1 cellular context compared by ENCODE assay signal in the genomic region with DNA sequence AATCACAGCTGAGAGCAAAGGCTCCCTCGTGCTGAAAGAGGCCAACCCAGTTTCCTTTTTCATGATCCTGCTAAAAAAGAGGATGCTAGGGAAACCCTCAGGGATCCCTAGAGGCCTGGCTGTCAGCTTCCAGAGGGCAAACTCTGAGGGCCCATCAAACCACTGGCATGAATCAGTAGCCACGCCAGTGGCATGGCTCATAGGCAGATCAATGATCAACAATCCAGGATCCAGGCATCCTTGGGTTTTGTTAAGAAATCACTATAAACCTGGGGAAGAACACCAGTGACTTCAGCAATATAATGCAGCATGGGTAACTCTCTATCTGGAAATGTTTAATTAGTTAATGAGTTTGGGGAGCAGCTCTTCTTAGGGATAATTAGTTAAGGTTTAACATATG.
TF ChIP-seq lines count a peak whose summit lies in the region.

No MANE protein-coding gene starts in this region.

TF ChIP-seq in GM23338, 12 proteins besides CTCF, POLR2A, EP300 and RAD21 (continued from another document):
- TF ChIP-seq, protein P1, sequence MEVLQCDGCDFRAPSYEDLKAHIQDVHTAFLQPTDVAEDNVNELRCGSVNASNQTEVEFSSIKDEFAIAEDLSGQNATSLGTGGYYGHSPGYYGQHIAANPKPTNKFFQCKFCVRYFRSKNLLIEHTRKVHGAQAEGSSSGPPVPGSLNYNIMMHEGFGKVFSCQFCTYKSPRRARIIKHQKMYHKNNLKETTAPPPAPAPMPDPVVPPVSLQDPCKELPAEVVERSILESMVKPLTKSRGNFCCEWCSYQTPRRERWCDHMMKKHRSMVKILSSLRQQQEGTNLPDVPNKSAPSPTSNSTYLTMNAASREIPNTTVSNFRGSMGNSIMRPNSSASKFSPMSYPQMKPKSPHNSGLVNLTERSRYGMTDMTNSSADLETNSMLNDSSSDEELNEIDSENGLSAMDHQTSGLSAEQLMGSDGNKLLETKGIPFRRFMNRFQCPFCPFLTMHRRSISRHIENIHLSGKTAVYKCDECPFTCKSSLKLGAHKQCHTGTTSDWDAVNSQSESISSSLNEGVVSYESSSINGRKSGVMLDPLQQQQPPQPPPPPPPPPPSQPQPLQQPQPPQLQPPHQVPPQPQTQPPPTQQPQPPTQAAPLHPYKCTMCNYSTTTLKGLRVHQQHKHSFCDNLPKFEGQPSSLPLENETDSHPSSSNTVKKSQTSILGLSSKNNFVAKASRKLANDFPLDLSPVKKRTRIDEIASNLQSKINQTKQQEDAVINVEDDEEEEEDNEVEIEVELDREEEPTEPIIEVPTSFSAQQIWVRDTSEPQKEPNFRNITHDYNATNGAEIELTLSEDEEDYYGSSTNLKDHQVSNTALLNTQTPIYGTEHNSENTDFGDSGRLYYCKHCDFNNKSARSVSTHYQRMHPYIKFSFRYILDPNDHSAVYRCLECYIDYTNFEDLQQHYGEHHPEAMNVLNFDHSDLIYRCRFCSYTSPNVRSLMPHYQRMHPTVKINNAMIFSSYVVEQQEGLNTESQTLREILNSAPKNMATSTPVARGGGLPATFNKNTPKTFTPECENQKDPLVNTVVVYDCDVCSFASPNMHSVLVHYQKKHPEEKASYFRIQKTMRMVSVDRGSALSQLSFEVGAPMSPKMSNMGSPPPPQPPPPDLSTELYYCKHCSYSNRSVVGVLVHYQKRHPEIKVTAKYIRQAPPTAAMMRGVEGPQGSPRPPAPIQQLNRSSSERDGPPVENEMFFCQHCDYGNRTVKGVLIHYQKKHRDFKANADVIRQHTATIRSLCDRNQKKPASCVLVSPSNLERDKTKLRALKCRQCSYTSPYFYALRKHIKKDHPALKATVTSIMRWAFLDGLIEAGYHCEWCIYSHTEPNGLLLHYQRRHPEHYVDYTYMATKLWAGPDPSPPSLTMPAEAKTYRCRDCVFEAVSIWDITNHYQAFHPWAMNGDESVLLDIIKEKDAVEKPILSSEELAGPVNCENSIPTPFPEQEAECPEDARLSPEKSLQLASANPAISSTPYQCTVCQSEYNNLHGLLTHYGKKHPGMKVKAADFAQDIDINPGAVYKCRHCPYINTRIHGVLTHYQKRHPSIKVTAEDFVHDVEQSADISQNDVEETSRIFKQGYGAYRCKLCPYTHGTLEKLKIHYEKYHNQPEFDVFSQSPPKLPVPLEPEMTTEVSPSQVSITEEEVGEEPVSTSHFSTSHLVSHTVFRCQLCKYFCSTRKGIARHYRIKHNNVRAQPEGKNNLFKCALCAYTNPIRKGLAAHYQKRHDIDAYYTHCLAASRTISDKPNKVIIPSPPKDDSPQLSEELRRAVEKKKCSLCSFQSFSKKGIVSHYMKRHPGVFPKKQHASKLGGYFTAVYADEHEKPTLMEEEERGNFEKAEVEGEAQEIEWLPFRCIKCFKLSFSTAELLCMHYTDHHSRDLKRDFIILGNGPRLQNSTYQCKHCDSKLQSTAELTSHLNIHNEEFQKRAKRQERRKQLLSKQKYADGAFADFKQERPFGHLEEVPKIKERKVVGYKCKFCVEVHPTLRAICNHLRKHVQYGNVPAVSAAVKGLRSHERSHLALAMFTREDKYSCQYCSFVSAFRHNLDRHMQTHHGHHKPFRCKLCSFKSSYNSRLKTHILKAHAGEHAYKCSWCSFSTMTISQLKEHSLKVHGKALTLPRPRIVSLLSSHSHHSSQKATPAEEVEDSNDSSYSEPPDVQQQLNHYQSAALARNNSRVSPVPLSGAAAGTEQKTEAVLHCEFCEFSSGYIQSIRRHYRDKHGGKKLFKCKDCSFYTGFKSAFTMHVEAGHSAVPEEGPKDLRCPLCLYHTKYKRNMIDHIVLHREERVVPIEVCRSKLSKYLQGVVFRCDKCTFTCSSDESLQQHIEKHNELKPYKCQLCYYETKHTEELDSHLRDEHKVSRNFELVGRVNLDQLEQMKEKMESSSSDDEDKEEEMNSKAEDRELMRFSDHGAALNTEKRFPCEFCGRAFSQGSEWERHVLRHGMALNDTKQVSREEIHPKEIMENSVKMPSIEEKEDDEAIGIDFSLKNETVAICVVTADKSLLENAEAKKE (CRISPR knock-in tag; IDR thresholded peaks at IDR 0.05) = no peak
- TF ChIP-seq EZH2 (IDR thresholded peaks at IDR 0.05; ENCODE audit: low read depth, unreplicated experiment) (no peak), STAT1 (IDR thresholded peaks at IDR 0.05; ENCODE audit: unreplicated experiment) (no peak)
